1 cellular context compared by ENCODE assay signal in the genomic region with DNA sequence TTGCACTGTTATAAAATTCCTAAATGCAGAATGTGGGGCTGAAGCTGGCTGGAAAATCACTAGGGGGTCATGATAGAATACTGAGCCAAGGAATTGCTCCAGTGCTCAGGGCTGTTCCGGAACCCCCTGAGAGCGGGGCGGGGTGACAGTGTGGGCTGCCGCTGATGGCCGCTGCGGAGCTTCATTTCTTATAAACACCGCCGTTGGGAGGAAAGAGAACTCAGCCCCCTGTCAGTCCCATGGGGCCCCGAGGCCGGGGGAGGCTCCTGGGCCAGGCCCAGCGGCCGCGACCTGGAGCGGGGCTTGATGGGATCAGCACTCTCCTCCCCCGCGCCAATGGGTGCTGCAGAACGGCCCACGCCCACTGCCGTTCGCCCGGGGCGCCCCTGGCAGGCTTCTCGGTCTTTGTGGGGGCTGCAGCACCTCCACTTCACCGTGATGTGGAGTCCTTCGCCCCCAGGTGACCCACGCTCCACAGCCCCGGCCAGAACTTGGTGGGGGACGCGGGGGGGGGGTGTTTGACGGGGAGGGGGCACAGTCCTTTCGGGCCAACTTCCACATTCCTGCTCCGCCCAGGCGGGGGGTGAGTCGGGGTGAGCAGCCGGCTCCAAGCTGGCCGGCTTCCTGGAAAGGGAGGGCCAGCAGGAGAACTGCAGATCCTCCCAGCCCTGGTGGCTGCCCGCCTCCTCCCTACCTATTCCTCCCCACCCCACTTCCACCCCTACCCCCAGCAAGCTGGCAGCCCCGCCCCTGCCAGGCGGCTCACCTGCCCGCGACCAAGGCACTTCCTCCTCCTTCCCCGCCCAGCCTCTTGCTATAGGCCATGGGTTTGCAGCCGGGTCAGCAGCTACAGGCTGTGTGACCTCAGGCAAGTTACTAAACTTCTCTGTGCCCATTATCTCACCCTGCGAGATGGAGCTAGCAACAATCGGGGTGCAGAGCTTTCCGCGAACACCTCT.
TF ChIP-seq lines count a peak whose summit lies in the region.

No MANE protein-coding gene starts in this region.

TF ChIP-seq in K562, 482 proteins besides CTCF, POLR2A, EP300 and RAD21 (continued from another document):
- TF ChIP-seq, protein P1, sequence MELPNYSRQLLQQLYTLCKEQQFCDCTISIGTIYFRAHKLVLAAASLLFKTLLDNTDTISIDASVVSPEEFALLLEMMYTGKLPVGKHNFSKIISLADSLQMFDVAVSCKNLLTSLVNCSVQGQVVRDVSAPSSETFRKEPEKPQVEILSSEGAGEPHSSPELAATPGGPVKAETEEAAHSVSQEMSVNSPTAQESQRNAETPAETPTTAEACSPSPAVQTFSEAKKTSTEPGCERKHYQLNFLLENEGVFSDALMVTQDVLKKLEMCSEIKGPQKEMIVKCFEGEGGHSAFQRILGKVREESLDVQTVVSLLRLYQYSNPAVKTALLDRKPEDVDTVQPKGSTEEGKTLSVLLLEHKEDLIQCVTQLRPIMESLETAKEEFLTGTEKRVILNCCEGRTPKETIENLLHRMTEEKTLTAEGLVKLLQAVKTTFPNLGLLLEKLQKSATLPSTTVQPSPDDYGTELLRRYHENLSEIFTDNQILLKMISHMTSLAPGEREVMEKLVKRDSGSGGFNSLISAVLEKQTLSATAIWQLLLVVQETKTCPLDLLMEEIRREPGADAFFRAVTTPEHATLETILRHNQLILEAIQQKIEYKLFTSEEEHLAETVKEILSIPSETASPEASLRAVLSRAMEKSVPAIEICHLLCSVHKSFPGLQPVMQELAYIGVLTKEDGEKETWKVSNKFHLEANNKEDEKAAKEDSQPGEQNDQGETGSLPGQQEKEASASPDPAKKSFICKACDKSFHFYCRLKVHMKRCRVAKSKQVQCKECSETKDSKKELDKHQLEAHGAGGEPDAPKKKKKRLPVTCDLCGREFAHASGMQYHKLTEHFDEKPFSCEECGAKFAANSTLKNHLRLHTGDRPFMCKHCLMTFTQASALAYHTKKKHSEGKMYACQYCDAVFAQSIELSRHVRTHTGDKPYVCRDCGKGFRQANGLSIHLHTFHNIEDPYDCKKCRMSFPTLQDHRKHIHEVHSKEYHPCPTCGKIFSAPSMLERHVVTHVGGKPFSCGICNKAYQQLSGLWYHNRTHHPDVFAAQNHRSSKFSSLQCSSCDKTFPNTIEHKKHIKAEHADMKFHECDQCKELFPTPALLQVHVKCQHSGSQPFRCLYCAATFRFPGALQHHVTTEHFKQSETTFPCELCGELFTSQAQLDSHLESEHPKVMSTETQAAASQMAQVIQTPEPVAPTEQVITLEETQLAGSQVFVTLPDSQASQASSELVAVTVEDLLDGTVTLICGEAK (IDR thresholded peaks at IDR 0.05) = no peak; the same call in none of the 2 replicates
- TF ChIP-seq, protein P1 (CRISPR knock-in tag; IDR thresholded peaks at IDR 0.05) = no peak
- TF ChIP-seq HIVEP1 (CRISPR knock-in tag; IDR thresholded peaks at IDR 0.05) = no peak
- TF ChIP-seq, protein P2, sequence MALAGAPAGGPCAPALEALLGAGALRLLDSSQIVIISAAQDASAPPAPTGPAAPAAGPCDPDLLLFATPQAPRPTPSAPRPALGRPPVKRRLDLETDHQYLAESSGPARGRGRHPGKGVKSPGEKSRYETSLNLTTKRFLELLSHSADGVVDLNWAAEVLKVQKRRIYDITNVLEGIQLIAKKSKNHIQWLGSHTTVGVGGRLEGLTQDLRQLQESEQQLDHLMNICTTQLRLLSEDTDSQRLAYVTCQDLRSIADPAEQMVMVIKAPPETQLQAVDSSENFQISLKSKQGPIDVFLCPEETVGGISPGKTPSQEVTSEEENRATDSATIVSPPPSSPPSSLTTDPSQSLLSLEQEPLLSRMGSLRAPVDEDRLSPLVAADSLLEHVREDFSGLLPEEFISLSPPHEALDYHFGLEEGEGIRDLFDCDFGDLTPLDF (CRISPR knock-in tag; IDR thresholded peaks at IDR 0.05) = peak; percentile 75; the same call in 1 of the 2 replicates
